Comparison of ENCODE assay signal across 9 cellular contexts in genomic region chr12:674272-674781, GRCh38. TPM values are rescaled to one million over a fixed set of nuclear protein-coding genes. Genes with fewer than 3 reads are reported as not detected.
DNase-seq lines count a peak whose midpoint lies in the region; ATAC-seq and TF ChIP-seq lines count a peak whose summit lies in the region.
"Had no signal": no experiment of that assay in that cellular context is flagged by ENCODE, and none has a peak within 500 bp of the region (broad histone marks: within the 10 kb centered on the region; RNA-seq: fewer than 3 reads in every experiment).

No MANE protein-coding gene starts in this region.

- peaks cover 32% of the 10 kb centered on the region for H3K4me1 Mint-ChIP-seq in CD14-positive monocyte
- H3K4me1 Mint-ChIP-seq in activated CD8-positive, alpha-beta T cell treated with anti-CD3 and anti-CD28 coated beads, Interleukin-2, amount 10 ng/mL, durations not matched to agents 7 days and 5 days (ENCODE audit: low read depth): peaks cover 70% of the 10 kb centered on the region
- H3K4me1 Mint-ChIP-seq in naive thymus-derived CD8-positive, alpha-beta T cell: peaks cover 26 to 59% (median 39%) of the 10 kb centered on the region in 4 donors

- intact Hi-C loops in CD14-positive monocyte (cut with micrococcal nuclease): no loop called here

- POLR2A ChIA-PET in activated CD8-positive, alpha-beta T cell treated with anti-CD3 and anti-CD28 coated beads, Interleukin-2, amount 10 ng/mL, durations not matched to agents 7 days and 5 days (lab: Charles Lee): interaction anchor here (0.5 to 3.9 kb wide), 10 partner anchors 11 to 98 kb away, joined by 3 to 37 read pairs (median 4); partner anchors contain the start of genes NINJ2 and WNK1
- POLR2A ChIA-PET in naive thymus-derived CD8-positive, alpha-beta T cell (lab: Charles Lee): interaction anchor here (1.6 to 1.9 kb wide), 3 partner anchors 12 to 79 kb away, joined by 4 to 14 read pairs (median 4); no protein-coding TSS in a partner anchor

- no peaks in the 10 kb centered on the region for H3K36me3 Mint-ChIP-seq in CD14-positive monocyte
- peaks cover 4% of the 10 kb centered on the region for H3K36me3 Mint-ChIP-seq in activated CD8-positive, alpha-beta T cell treated with anti-CD3 and anti-CD28 coated beads, Interleukin-2, amount 10 ng/mL, durations not matched to agents 7 days and 5 days (ENCODE audit: low read depth)
- H3K36me3 Mint-ChIP-seq in naive thymus-derived CD8-positive, alpha-beta T cell: no peaks in the 10 kb centered on the region

- peak overlapping the region in 1 of 2 donors; percentile 30 for H3K4me3 Mint-ChIP-seq in CD14-positive monocyte
- peak overlapping the region; percentile 61 for H3K4me3 Mint-ChIP-seq in activated CD8-positive, alpha-beta T cell treated with anti-CD3 and anti-CD28 coated beads, Interleukin-2, amount 10 ng/mL, durations not matched to agents 7 days and 5 days
- H3K4me3 Mint-ChIP-seq in naive thymus-derived CD8-positive, alpha-beta T cell: peak overlapping the region; percentile 36 to 81 (median 72)

- CTCF ChIA-PET in activated CD8-positive, alpha-beta T cell treated with anti-CD3 and anti-CD28 coated beads, Interleukin-2, amount 10 ng/mL, durations not matched to agents 7 days and 5 days (lab: Charles Lee): interaction anchor here (1.3 to 7.4 kb wide), 9 partner anchors 11 to 140 kb away, joined by 3 to 88 read pairs (median 5); partner anchors contain the start of gene WNK1

- DNase-seq in CD14-positive monocyte (ENCODE audit: low spot score) (no peak), NCI-H1048 (lab: John Stamatoyannopoulos, UW) (no peak), nucleus accumbens (lab: John Stamatoyannopoulos, UW) (no peak), AG20443 (ENCODE audit: low spot score) (no peak)
- peak; percentile 82 for DNase-seq in activated CD8-positive, alpha-beta T cell treated with anti-CD3 and anti-CD28 coated beads, Interleukin-2, amount 10 ng/mL, durations not matched to agents 7 days and 5 days
- peak in 9 of 10 donors; percentile 24 to 80 (median 61) for DNase-seq in naive thymus-derived CD8-positive, alpha-beta T cell

- TF ChIP-seq CTCF in CD14-positive monocyte (IDR thresholded peaks at IDR 0.05): no peak

- peak; percentile 85 for ATAC-seq in GM19468 (IDR thresholded peaks at IDR 0.05; ENCODE audit: extremely low read depth, unreplicated experiment)
- ATAC-seq in HG03565 (IDR thresholded peaks at IDR 0.05; ENCODE audit: unreplicated experiment): peak; percentile 71
- ATAC-seq in activated CD8-positive, alpha-beta T cell treated with anti-CD3 and anti-CD28 coated beads, Interleukin-2, amount 10 ng/mL, durations not matched to agents 7 days and 5 days: peak; percentile 92
- ATAC-seq in naive thymus-derived CD8-positive, alpha-beta T cell: peak; percentile 90 to 93

- H3K27me3 Mint-ChIP-seq in CD14-positive monocyte (ENCODE audit: low read depth in 3 of 3): peaks cover 0 to 5% (median 2%) of the 10 kb centered on the region in 3 donors
- no peaks in the 10 kb centered on the region for H3K27me3 Mint-ChIP-seq in activated CD8-positive, alpha-beta T cell treated with anti-CD3 and anti-CD28 coated beads, Interleukin-2, amount 10 ng/mL, durations not matched to agents 7 days and 5 days (ENCODE audit: low read depth)
- no peaks in the 10 kb centered on the region for H3K27me3 Mint-ChIP-seq in naive thymus-derived CD8-positive, alpha-beta T cell

- peak overlapping the region; percentile 1 to 86 (median 80) for H3K27ac Mint-ChIP-seq in CD14-positive monocyte
- H3K27ac Mint-ChIP-seq in activated CD8-positive, alpha-beta T cell treated with anti-CD3 and anti-CD28 coated beads, Interleukin-2, amount 10 ng/mL, durations not matched to agents 7 days and 5 days: peak overlapping the region; percentile 94
- H3K27ac Mint-ChIP-seq in naive thymus-derived CD8-positive, alpha-beta T cell: peak overlapping the region; percentile 73 to 94 (median 88)

- H3K9me3 Mint-ChIP-seq in CD14-positive monocyte: peaks cover 0 to 1% (median 0%) of the 10 kb centered on the region in 7 donors
- H3K9me3 Mint-ChIP-seq in activated CD8-positive, alpha-beta T cell treated with anti-CD3 and anti-CD28 coated beads, Interleukin-2, amount 10 ng/mL, durations not matched to agents 7 days and 5 days (ENCODE audit: insufficient read depth): no peaks in the 10 kb centered on the region
- H3K9me3 Mint-ChIP-seq in naive thymus-derived CD8-positive, alpha-beta T cell: no peaks in the 10 kb centered on the region

RNA-seq across cellular contexts. Expression of gene NINJ2, which starts 11.1 kb away (rescaled TPM):
- 10 to 100 TPM; 73.7 to 92.7 TPM for polyA plus RNA-seq in CD14-positive monocyte
- 10 to 100 TPM in 1 of 2 experiments, 1 to 10 TPM in 1; 8.0 to 10.6 TPM for total RNA-seq in activated CD8-positive, alpha-beta T cell treated with anti-CD3 and anti-CD28 coated beads, Interleukin-2, amount 10 ng/mL, durations not matched to agents 7 days and 5 days
- total RNA-seq in naive thymus-derived CD8-positive, alpha-beta T cell: 1 to 10 TPM in 1 of 2 experiments, under 1 TPM in 1; 0.85 to 1.4 TPM
- polyA plus RNA-seq in naive thymus-derived CD8-positive, alpha-beta T cell: 1 to 10 TPM; 3.9 to 5.1 (median 4.0) TPM
- total RNA-seq: epithelial cell of proximal tubule had no signal

Comparison
In these comparisons a context has a peak if more than half of its experiments do, and no peak if none do; other contexts are left out.
1. DNase-seq: peak in activated CD8-positive, alpha-beta T cell treated with anti-CD3 and anti-CD28 coated beads, Interleukin-2, amount 10 ng/mL, durations not matched to agents 7 days and 5 days (single experiment) and naive thymus-derived CD8-positive, alpha-beta T cell (9 of 10); none in CD14-positive monocyte (single experiment), NCI-H1048 (single experiment), nucleus accumbens (0 of 56) and AG20443 (single experiment).
2. Peak in every context shown above with its lines, with median percentiles within 50 percentile points of each other: H3K27ac Mint-ChIP-seq and ATAC-seq.